ENCODE assay signal across 32 cellular contexts in the genomic region with DNA sequence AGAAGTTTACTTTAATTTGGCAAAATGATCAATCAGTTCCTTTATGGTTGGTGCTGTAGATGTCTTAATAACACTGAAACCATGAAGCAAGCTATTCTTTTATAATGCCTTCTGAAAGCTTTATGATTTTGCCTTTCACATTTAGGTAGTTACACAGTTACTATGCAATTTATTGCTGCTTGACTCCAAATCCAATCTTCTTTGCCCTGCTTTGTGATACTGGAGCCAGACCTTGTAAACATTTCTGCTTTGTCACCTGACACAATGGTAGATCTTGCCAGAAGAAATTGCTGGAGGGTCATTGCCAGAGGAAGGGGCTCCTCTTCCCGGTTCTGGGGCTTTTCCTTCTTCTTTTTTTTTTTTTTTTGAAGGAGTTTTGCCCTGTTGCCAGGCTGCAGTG. TPM values are rescaled to one million over a fixed set of nuclear protein-coding genes. Genes with fewer than 3 reads are reported as not detected.
"Had no signal": no experiment of that assay in that cellular context is flagged by ENCODE, and none has a peak within 500 bp of the region (broad histone marks: within the 10 kb centered on the region; RNA-seq: fewer than 3 reads in every experiment).

No MANE protein-coding gene starts in this region.

- H3K4me3 Mint-ChIP-seq: activated CD4-positive, alpha-beta memory T cell treated with anti-CD3 and anti-CD28 coated beads, Interleukin-2, amount 10 ng/mL, durations not matched to agents 7 days and 5 days; activated CD4-positive, alpha-beta T cell treated with anti-CD3 and anti-CD28 coated beads, Interleukin-2, amount 10 ng/mL, durations not matched to agents 7 days and 5 days; activated naive CD8-positive, alpha-beta T cell; activated T-cell treated with anti-CD3 and anti-CD28 coated beads, Interleukin-2, amount 50 U/mL, for 4 hours; activated T-helper 17 cell treated with anti-CD3 and anti-CD28 coated beads, Interleukin-2, amount 50 U/mL, for 72 hours; effector memory CD8-positive, alpha-beta T cell; WTC11 had no signal

- FAIRE-seq: colon had no signal

- H3K4me1 Mint-ChIP-seq: activated CD4-positive, alpha-beta memory T cell treated with anti-CD3 and anti-CD28 coated beads, Interleukin-2, amount 10 ng/mL, durations not matched to agents 7 days and 5 days; activated CD4-positive, alpha-beta T cell treated with anti-CD3 and anti-CD28 coated beads, Interleukin-2, amount 10 ng/mL, durations not matched to agents 7 days and 5 days; activated T-helper 17 cell treated with anti-CD3 and anti-CD28 coated beads, Interleukin-2, amount 50 U/mL, for 72 hours had no signal

- H3K36me3 ChIP-seq: esophagus muscularis mucosa, gastrocnemius medialis had no signal

- DNase-seq: activated CD4-positive, alpha-beta memory T cell treated with anti-CD3 and anti-CD28 coated beads, Interleukin-2, amount 10 ng/mL, durations not matched to agents 7 days and 5 days; activated CD4-positive, alpha-beta T cell treated with anti-CD3 and anti-CD28 coated beads for 1 hour; activated CD4-positive, alpha-beta T cell treated with anti-CD3 and anti-CD28 coated beads for 4 hours; activated CD4-positive, alpha-beta T cell treated with anti-CD3 and anti-CD28 coated beads, Interleukin-2, amount 10 ng/mL, durations not matched to agents 7 days and 5 days; activated CD4-positive, alpha-beta T cell treated with anti-CD3 and anti-CD28 coated beads, Interleukin-2, amount 50 U/mL, for 4 hours; activated CD8-positive, alpha-beta memory T cell treated with anti-CD3 and anti-CD28 coated beads, Interleukin-2, amount 50 U/mL, for 48 hours; activated effector memory CD4-positive, alpha-beta T cell treated with Interleukin-2 at 50 U/mL for 16 hours; activated gamma-delta T cell treated with Interleukin-2 at 50 U/mL for 16 hours; activated naive CD4-positive, alpha-beta T cell treated with anti-CD3 and anti-CD28 coated beads, Interleukin-2, amount 50 U/mL, for 16 hours; activated naive CD4-positive, alpha-beta T cell treated with Interleukin-2 at 50 U/mL for 16 hours; activated T-cell treated with anti-CD3 and anti-CD28 coated beads, Interleukin-2, amount 50 U/mL, for 4 hours; amniotic stem cell; anterior cingulate cortex; body of pancreas; caudate nucleus; cortex of kidney; dermis blood vessel endothelial cell; effector CD4-positive, alpha-beta T cell; effector memory CD8-positive, alpha-beta T cell; erythroblast; foreskin keratinocyte; gastrocnemius medialis; glutamatergic neuron; T-helper 2 cell had no signal

- H3K4me3 ChIP-seq: body of pancreas, esophagus muscularis mucosa, gastrocnemius medialis had no signal

- H3K27me3 ChIP-seq: body of pancreas, esophagus muscularis mucosa had no signal

- H3K27ac Mint-ChIP-seq: activated CD4-positive, alpha-beta memory T cell treated with anti-CD3 and anti-CD28 coated beads, Interleukin-2, amount 10 ng/mL, durations not matched to agents 7 days and 5 days; activated CD4-positive, alpha-beta T cell treated with anti-CD3 and anti-CD28 coated beads, Interleukin-2, amount 10 ng/mL, durations not matched to agents 7 days and 5 days; activated naive CD8-positive, alpha-beta T cell; activated T-helper 17 cell treated with anti-CD3 and anti-CD28 coated beads, Interleukin-2, amount 50 U/mL, for 72 hours; effector memory CD8-positive, alpha-beta T cell; WTC11 had no signal

- H3K9me3 Mint-ChIP-seq: activated CD4-positive, alpha-beta memory T cell treated with anti-CD3 and anti-CD28 coated beads, Interleukin-2, amount 10 ng/mL, durations not matched to agents 7 days and 5 days; activated CD4-positive, alpha-beta T cell treated with anti-CD3 and anti-CD28 coated beads, Interleukin-2, amount 10 ng/mL, durations not matched to agents 7 days and 5 days; activated T-cell treated with anti-CD3 and anti-CD28 coated beads, Interleukin-2, amount 50 U/mL, for 4 hours; activated T-helper 17 cell treated with anti-CD3 and anti-CD28 coated beads, Interleukin-2, amount 50 U/mL, for 72 hours; effector memory CD8-positive, alpha-beta T cell; WTC11 had no signal

- H3K27ac ChIP-seq: esophagus muscularis mucosa, foreskin keratinocyte, gastrocnemius medialis, VCaP had no signal

- H3K4me1 ChIP-seq: foreskin keratinocyte, gastrocnemius medialis had no signal

- H3K36me3 Mint-ChIP-seq: activated naive CD8-positive, alpha-beta T cell; WTC11 had no signal

- H3K9me3 ChIP-seq: body of pancreas, esophagus muscularis mucosa, gastrocnemius medialis had no signal

RNA-seq across cellular contexts. Expression of a gene that starts 40.5 kb away (rescaled TPM):
- total RNA-seq: activated CD4-positive, alpha-beta memory T cell treated with anti-CD3 and anti-CD28 coated beads, Interleukin-2, amount 10 ng/mL, durations not matched to agents 7 days and 5 days; activated CD4-positive, alpha-beta T cell treated with anti-CD3 and anti-CD28 coated beads, Interleukin-2, amount 10 ng/mL, durations not matched to agents 7 days and 5 days; activated T-cell treated with anti-CD3 and anti-CD28 coated beads, Interleukin-2, amount 50 U/mL, for 4 hours; activated T-helper 17 cell treated with anti-CD3 and anti-CD28 coated beads, Interleukin-2, amount 50 U/mL, for 72 hours; body of pancreas; chondrocyte; dermis blood vessel endothelial cell; foreskin keratinocyte; gastrocnemius medialis; T-helper 1 cell treated with Interleukin-12 subunit alpha and Interleukin-12 subunit beta and Interleukin-4 antibody, amounts not matched to agents 30 ng/mL and 1 ng/mL, for 36 hours; WTC11 had no signal
- polyA plus RNA-seq: foreskin keratinocyte had no signal

RNA-seq across cellular contexts. Expression of a gene that starts 46.8 kb away (rescaled TPM):
- total RNA-seq: dermis blood vessel endothelial cell had no signal
